8 cellular contexts compared by ENCODE assay signal in genomic region chr7:132654150-132654549, GRCh38.
DNase-seq lines count a peak whose midpoint lies in the region; ATAC-seq and TF ChIP-seq lines count a peak whose summit lies in the region.

No MANE protein-coding gene starts in this region.

- H3K4me3 ChIP-seq in neutrophil (ENCODE audit: low read depth in 1 of 2, low read length in 1 of 2), result no peak overlapping the region

- H3K27me3 Mint-ChIP-seq in activated naive CD8-positive, alpha-beta T cell treated with anti-CD3 and anti-CD28 coated beads, Interleukin-2, amount 50 U/mL, for 24 hours, result no peaks in the 10 kb centered on the region

- no peaks in the 10 kb centered on the region for H3K27me3 ChIP-seq in neutrophil

- H3K9me3 ChIP-seq in neutrophil, result peaks cover 4% of the 10 kb centered on the region

- ATAC-seq in GM19452 (IDR thresholded peaks at IDR 0.05; ENCODE audit: unreplicated experiment) (peak; percentile 70), HG03469 (IDR thresholded peaks at IDR 0.05; ENCODE audit: unreplicated experiment) (peak; percentile 55)
- ATAC-seq in activated naive CD8-positive, alpha-beta T cell treated with anti-CD3 and anti-CD28 coated beads, Interleukin-2, amount 50 U/mL, for 24 hours, result no peak

- no peak for TF ChIP-seq CTCF in neutrophil (IDR thresholded peaks at IDR 0.05)

- peak overlapping the region; percentile 81 for H3K27ac ChIP-seq in neutrophil

- H3K4me1 ChIP-seq in neutrophil (ENCODE audit: control insufficient read depth in 1 of 2, insufficient read depth in 1 of 2, low read depth in 1 of 2, low read length in 1 of 2), result peaks cover 45 to 54% of the 10 kb centered on the region in 2 experiments

- no peaks in the 10 kb centered on the region for H3K36me3 Mint-ChIP-seq in activated naive CD8-positive, alpha-beta T cell treated with anti-CD3 and anti-CD28 coated beads, Interleukin-2, amount 50 U/mL, for 24 hours (ENCODE audit: low read depth)

- DNase-seq in GF-D8 (lab: John Stamatoyannopoulos, UW) (peak; percentile 56), NCI-H146 (lab: John Stamatoyannopoulos, UW) (no peak), NCI-H146 treated with DMSO at 0.1 percent for 48 hours (lab: John Stamatoyannopoulos, UW; ENCODE audit: unreplicated experiment) (no peak)
- no peak for DNase-seq in activated naive CD8-positive, alpha-beta T cell treated with anti-CD3 and anti-CD28 coated beads, Interleukin-2, amount 50 U/mL, for 24 hours
- DNase-seq in activated CD4-positive, alpha-beta T cell treated with anti-CD3 and anti-CD28 coated beads for 4 hours, result no peak

- H3K9me3 Mint-ChIP-seq in activated naive CD8-positive, alpha-beta T cell treated with anti-CD3 and anti-CD28 coated beads, Interleukin-2, amount 50 U/mL, for 24 hours, result peaks cover 3% of the 10 kb centered on the region

- peaks cover 41% of the 10 kb centered on the region for H3K4me1 Mint-ChIP-seq in activated naive CD8-positive, alpha-beta T cell treated with anti-CD3 and anti-CD28 coated beads, Interleukin-2, amount 50 U/mL, for 24 hours

- H3K36me3 ChIP-seq in neutrophil, result no peaks in the 10 kb centered on the region

- peak overlapping the region; percentile 68 for H3K27ac Mint-ChIP-seq in activated naive CD8-positive, alpha-beta T cell treated with anti-CD3 and anti-CD28 coated beads, Interleukin-2, amount 50 U/mL, for 24 hours

- no peak overlapping the region for H3K4me3 Mint-ChIP-seq in activated naive CD8-positive, alpha-beta T cell treated with anti-CD3 and anti-CD28 coated beads, Interleukin-2, amount 50 U/mL, for 24 hours
